ENCODE assay signal across 1 cellular context in genomic region chr1:109985251-109986053, GRCh38.
TF ChIP-seq lines count a peak whose summit lies in the region.

No MANE protein-coding gene starts in this region.

TF ChIP-seq in K562, 482 proteins besides CTCF, POLR2A, EP300 and RAD21 (continued from another document):
- TF ChIP-seq GTF3C2 (IDR thresholded peaks at IDR 0.05; ENCODE audit: borderline replicate concordance, extremely low read depth, insufficient read length) (no peak), ZHX1 (conservative IDR thresholded peaks at IDR 0.05; ENCODE audit: low read length) (no peak), ZNF282 (CRISPR knock-in tag; IDR thresholded peaks at IDR 0.05) (0 out of 2 replicates have a peak, but pooled peaks have one; percentile 9), CEBPG (CRISPR knock-in tag; IDR thresholded peaks at IDR 0.05) (no peak), CEBPG (tag; conservative IDR thresholded peaks at IDR 0.05 in 1 of 2, IDR thresholded peaks at IDR 0.05 in 1 of 2) (no peak), TCF7 (IDR thresholded peaks at IDR 0.05; ENCODE audit: borderline replicate concordance) (no peak), ESRRB (CRISPR knock-in tag; IDR thresholded peaks at IDR 0.05; ENCODE audit: borderline replicate concordance) (0 out of 2 replicates have a peak, but pooled peaks have one; percentile 22), ATF4 (CRISPR knock-in tag; IDR thresholded peaks at IDR 0.05) (0 out of 2 replicates have a peak, but pooled peaks have one; percentile 5), ZBTB40 (IDR thresholded peaks at IDR 0.05) (0 out of 2 replicates have a peak, but pooled peaks have one; percentile 18), ZBTB40 (CRISPR knock-in tag; IDR thresholded peaks at IDR 0.05) (no peak), IFI16 (CRISPR knock-in tag; IDR thresholded peaks at IDR 0.05) (no peak), SMARCA5 (IDR thresholded peaks at IDR 0.05) (no peak), POLR2AphosphoS5 (IDR thresholded peaks at IDR 0.05; ENCODE audit: control insufficient read depth, insufficient read depth, low read depth, low read length) (no peak), SAFB (IDR thresholded peaks at IDR 0.05; ENCODE audit: borderline replicate concordance, low read depth, low read length) (no peak), NEUROD1 (IDR thresholded peaks at IDR 0.05; ENCODE audit: borderline replicate concordance, low read depth, low read length, partially characterized antibody) (no peak), ELF1 (tag; IDR thresholded peaks at IDR 0.05) (no peak; the same call in 1 of the 2 replicates), PURB (CRISPR knock-in tag; IDR thresholded peaks at IDR 0.05; ENCODE audit: low read depth) (no peak), ZFPM2 (CRISPR knock-in tag; IDR thresholded peaks at IDR 0.05) (no peak), CREB5 (CRISPR knock-in tag; IDR thresholded peaks at IDR 0.05) (no peak), CHD1 (IDR thresholded peaks at IDR 0.05; ENCODE audit: low read length) (peak; percentile 79), SRF (CRISPR knock-in tag; IDR thresholded peaks at IDR 0.05) (peak in 1 of 2 experiments; percentile 10; a peak in 1 of 4 replicates), PHF8 (IDR thresholded peaks at IDR 0.05; ENCODE audit: borderline replicate concordance, low read length) (no peak), ZNF707 (CRISPR knock-in tag; conservative IDR thresholded peaks at IDR 0.05) (no peak), E2F5 (CRISPR knock-in tag; IDR thresholded peaks at IDR 0.05) (no peak), MIER1 (IDR thresholded peaks at IDR 0.05; ENCODE audit: low read depth) (no peak), CBX3 (IDR thresholded peaks at IDR 0.05; ENCODE audit: borderline replicate concordance in 1 of 2, low read length in 2 of 2) (no peak), ZNF133 (CRISPR knock-in tag; IDR thresholded peaks at IDR 0.05) (no peak), SLC30A9 (CRISPR knock-in tag; IDR thresholded peaks at IDR 0.05) (no peak), HIVEP1 (CRISPR knock-in tag; IDR thresholded peaks at IDR 0.05) (no peak), MTF1 (CRISPR knock-in tag; IDR thresholded peaks at IDR 0.05; ENCODE audit: borderline replicate concordance) (no peak), BRF1 (IDR thresholded peaks at IDR 0.05; ENCODE audit: borderline replicate concordance, extremely low read depth, insufficient read length) (no peak), FOXK1 (CRISPR knock-in tag; IDR thresholded peaks at IDR 0.05; ENCODE audit: borderline replicate concordance) (0 out of 2 replicates have a peak, but pooled peaks have one; percentile 11), ZFX (CRISPR knock-in tag; IDR thresholded peaks at IDR 0.05) (peak; percentile 56), PRPF4 (IDR thresholded peaks at IDR 0.05; ENCODE audit: insufficient read depth, low read depth, low read length, poor library complexity, severe bottlenecking) (no peak)
